Comparison of ENCODE assay signal across 23 cellular contexts in the genomic region with DNA sequence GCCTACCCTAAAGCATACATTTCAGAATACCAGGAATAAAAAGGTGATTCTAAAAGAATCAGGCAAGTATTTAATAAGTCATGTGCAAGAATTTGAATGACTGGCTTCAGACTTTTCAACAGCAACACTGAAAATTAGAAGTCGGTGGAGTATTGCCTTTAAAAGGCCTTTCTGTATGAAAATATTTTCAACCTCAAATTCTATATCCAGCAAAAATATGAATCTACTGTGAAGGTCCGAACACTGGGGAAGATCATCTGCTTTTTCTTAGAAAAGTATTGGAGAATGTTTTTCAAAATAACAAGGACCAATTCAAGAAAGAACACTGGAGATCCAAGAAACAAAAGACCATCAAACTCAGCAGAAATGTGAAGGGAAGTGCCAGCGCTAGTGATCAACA.
"Had no signal": no experiment of that assay in that cellular context is flagged by ENCODE, and none has a peak within 500 bp of the region (broad histone marks: within the 10 kb centered on the region; RNA-seq: fewer than 3 reads in every experiment).

No MANE protein-coding gene starts in this region.

- H3K4me1 ChIP-seq: colonic mucosa, esophagus squamous epithelium, foreskin keratinocyte, gastrocnemius medialis, heart left ventricle, heart right ventricle had no signal

- H3K36me3 ChIP-seq: colonic mucosa, esophagus muscularis mucosa, esophagus squamous epithelium, gastrocnemius medialis, gastroesophageal sphincter, heart left ventricle, heart right ventricle had no signal

- H3K4me3 ChIP-seq: colonic mucosa, coronary artery, dorsolateral prefrontal cortex, esophagus muscularis mucosa, esophagus squamous epithelium, gastrocnemius medialis, gastroesophageal sphincter, heart left ventricle, heart right ventricle had no signal

- H3K27ac ChIP-seq: colonic mucosa, coronary artery, dorsolateral prefrontal cortex, epithelial cell of prostate, esophagus muscularis mucosa, esophagus squamous epithelium, foreskin keratinocyte, gastrocnemius medialis, gastroesophageal sphincter, heart left ventricle, heart right ventricle had no signal

- H3K9me3 ChIP-seq: colonic mucosa, esophagus squamous epithelium, gastrocnemius medialis had no signal

- DNase-seq: colonic mucosa; cortex of kidney; dermis blood vessel endothelial cell; dorsolateral prefrontal cortex; effector CD4-positive, alpha-beta T cell; effector CD8-positive, alpha-beta T cell; effector memory CD4-positive, alpha-beta T cell; effector memory CD8-positive, alpha-beta T cell; endodermal cell; erythroblast; esophagus squamous epithelium; foreskin fibroblast; foreskin keratinocyte; foreskin melanocyte; gastrocnemius medialis; glutamatergic neuron; head of caudate nucleus; heart left ventricle; heart right ventricle had no signal
